7 cellular contexts compared by ENCODE assay signal in genomic region chr10:117989962-117990361, GRCh38.
"Had no signal": no experiment of that assay in that cellular context is flagged by ENCODE, and none has a peak within 500 bp of the region (broad histone marks: within the 10 kb centered on the region; RNA-seq: fewer than 3 reads in every experiment).

No MANE protein-coding gene starts in this region.

- H3K4me3 ChIP-seq: GM23338, K562 had no signal

- H3K27ac Mint-ChIP-seq: H9 had no signal

- DNase-seq: H9, IMR-90 had no signal

- ATAC-seq: GM23338, K562 had no signal

- H3K4me2 ChIP-seq: GM23338 had no signal

- FAIRE-seq: H1, H54, HTR-8/SVneo, K562 had no signal

- H3K4me3 Mint-ChIP-seq: GM23338, H9 had no signal

- H2AFZ ChIP-seq: GM23338 had no signal
